ENCODE assay signal across 2 cellular contexts in the genomic region with DNA sequence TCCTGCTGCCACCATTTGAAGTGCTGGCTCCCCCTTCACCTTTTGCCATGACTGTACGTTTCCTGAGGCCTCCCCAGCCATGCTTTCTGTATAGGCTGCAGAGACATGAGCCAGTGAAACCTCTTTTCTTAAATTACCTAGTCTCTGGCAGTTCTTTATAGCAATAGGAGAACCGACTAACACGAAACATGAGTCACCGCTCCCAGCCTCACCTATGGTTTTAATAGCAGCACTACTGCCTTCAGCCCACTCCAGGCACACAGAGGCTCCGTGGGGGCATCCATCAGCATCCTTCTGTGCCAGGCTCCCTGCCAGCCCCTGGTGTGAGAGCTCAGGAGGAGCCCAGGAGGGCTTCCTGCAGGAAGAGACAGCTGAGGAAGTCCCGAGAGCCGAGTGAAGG.
A peak's percentile ranks its signal among the peaks of the same experiment; 100 is the strongest.
TF ChIP-seq lines count a peak whose summit lies in the region.

No MANE protein-coding gene starts in this region.

TF ChIP-seq in IMR-90, 13 proteins besides CTCF, POLR2A, EP300 and RAD21:
- TF ChIP-seq MXI1 (IDR thresholded peaks at IDR 0.05; ENCODE audit: borderline replicate concordance, low read depth, low read length), result no peak
- TF ChIP-seq, protein P1, sequence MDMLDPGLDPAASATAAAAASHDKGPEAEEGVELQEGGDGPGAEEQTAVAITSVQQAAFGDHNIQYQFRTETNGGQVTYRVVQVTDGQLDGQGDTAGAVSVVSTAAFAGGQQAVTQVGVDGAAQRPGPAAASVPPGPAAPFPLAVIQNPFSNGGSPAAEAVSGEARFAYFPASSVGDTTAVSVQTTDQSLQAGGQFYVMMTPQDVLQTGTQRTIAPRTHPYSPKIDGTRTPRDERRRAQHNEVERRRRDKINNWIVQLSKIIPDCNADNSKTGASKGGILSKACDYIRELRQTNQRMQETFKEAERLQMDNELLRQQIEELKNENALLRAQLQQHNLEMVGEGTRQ (IDR thresholded peaks at IDR 0.05; ENCODE audit: low read depth, low read length), result no peak
TF ChIP-seq in IMR-90: peak in this region for 0.

TF ChIP-seq in K562, 482 proteins besides CTCF, POLR2A, EP300 and RAD21:
- TF ChIP-seq, protein P2, sequence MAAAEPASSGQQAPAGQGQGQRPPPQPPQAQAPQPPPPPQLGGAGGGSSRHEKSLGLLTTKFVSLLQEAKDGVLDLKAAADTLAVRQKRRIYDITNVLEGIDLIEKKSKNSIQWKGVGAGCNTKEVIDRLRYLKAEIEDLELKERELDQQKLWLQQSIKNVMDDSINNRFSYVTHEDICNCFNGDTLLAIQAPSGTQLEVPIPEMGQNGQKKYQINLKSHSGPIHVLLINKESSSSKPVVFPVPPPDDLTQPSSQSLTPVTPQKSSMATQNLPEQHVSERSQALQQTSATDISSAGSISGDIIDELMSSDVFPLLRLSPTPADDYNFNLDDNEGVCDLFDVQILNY (CRISPR knock-in tag; IDR thresholded peaks at IDR 0.05), result no peak
- TF ChIP-seq STAT5A (IDR thresholded peaks at IDR 0.05; ENCODE audit: borderline replicate concordance, low read length) (no peak), EGR1 (conservative IDR thresholded peaks at IDR 0.05) (no peak), SNIP1 (IDR thresholded peaks at IDR 0.05; ENCODE audit: low read depth) (no peak), JUN (IDR thresholded peaks at IDR 0.05; ENCODE audit: borderline replicate concordance, low read depth, low read length) (no peak), JUN (CRISPR knock-in tag; IDR thresholded peaks at IDR 0.05; ENCODE audit: borderline replicate concordance) (no peak), ZFP36 (IDR thresholded peaks at IDR 0.05; ENCODE audit: low read depth, low read length, partially characterized antibody) (peak; percentile 3)
- TF ChIP-seq, protein P3, sequence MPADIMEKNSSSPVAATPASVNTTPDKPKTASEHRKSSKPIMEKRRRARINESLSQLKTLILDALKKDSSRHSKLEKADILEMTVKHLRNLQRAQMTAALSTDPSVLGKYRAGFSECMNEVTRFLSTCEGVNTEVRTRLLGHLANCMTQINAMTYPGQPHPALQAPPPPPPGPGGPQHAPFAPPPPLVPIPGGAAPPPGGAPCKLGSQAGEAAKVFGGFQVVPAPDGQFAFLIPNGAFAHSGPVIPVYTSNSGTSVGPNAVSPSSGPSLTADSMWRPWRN (IDR thresholded peaks at IDR 0.05; ENCODE audit: low read depth), result no peak
- TF ChIP-seq, protein P4, sequence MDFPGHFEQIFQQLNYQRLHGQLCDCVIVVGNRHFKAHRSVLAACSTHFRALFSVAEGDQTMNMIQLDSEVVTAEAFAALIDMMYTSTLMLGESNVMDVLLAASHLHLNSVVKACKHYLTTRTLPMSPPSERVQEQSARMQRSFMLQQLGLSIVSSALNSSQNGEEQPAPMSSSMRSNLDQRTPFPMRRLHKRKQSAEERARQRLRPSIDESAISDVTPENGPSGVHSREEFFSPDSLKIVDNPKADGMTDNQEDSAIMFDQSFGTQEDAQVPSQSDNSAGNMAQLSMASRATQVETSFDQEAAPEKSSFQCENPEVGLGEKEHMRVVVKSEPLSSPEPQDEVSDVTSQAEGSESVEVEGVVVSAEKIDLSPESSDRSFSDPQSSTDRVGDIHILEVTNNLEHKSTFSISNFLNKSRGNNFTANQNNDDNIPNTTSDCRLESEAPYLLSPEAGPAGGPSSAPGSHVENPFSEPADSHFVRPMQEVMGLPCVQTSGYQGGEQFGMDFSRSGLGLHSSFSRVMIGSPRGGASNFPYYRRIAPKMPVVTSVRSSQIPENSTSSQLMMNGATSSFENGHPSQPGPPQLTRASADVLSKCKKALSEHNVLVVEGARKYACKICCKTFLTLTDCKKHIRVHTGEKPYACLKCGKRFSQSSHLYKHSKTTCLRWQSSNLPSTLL (IDR thresholded peaks at IDR 0.05), result no peak
